Comparison of ENCODE assay signal across 1 cellular context in the genomic region with DNA sequence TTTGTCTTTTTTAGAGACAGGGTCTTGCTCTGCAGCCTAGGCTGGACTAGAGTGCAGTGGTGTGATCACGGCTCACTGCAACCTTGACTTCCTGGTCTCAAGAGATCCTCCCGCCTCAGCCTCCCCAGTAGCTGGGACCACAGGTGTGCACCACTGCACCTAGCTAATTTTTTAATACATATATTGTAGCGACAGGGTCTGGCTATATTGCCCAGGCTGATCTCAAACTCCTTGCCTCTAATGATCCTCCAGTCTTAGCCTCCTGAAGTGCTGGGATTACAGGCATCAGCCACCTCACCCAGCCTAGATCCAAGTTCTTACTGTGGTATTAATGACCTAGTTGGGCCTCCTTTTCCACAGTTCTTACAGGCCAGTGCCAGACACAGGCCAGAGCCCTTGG.
TF ChIP-seq lines count a peak whose summit lies in the region.

No MANE protein-coding gene starts in this region.

TF ChIP-seq in H1, 55 proteins besides CTCF, POLR2A, EP300 and RAD21:
- TF ChIP-seq FOSL1 (IDR thresholded peaks at IDR 0.05; ENCODE audit: insufficient read depth, low read depth, low read length): no peak
- no peak for TF ChIP-seq KDM1A (IDR thresholded peaks at IDR 0.05; ENCODE audit: borderline replicate concordance, low read length)
- TF ChIP-seq, protein P1, sequence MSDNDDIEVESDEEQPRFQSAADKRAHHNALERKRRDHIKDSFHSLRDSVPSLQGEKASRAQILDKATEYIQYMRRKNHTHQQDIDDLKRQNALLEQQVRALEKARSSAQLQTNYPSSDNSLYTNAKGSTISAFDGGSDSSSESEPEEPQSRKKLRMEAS (IDR thresholded peaks at IDR 0.05): no peak
- TF ChIP-seq TAF7 (optimal IDR thresholded peaks at IDR 0.05; ENCODE audit: borderline replicate concordance, low read depth, low read length): no peak
- TF ChIP-seq CBX5 (IDR thresholded peaks at IDR 0.05; ENCODE audit: low read depth, low read length): no peak
- TF ChIP-seq, protein P2, sequence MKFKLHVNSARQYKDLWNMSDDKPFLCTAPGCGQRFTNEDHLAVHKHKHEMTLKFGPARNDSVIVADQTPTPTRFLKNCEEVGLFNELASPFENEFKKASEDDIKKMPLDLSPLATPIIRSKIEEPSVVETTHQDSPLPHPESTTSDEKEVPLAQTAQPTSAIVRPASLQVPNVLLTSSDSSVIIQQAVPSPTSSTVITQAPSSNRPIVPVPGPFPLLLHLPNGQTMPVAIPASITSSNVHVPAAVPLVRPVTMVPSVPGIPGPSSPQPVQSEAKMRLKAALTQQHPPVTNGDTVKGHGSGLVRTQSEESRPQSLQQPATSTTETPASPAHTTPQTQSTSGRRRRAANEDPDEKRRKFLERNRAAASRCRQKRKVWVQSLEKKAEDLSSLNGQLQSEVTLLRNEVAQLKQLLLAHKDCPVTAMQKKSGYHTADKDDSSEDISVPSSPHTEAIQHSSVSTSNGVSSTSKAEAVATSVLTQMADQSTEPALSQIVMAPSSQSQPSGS (IDR thresholded peaks at IDR 0.05; ENCODE audit: low read length): no peak
- TF ChIP-seq, protein P3, sequence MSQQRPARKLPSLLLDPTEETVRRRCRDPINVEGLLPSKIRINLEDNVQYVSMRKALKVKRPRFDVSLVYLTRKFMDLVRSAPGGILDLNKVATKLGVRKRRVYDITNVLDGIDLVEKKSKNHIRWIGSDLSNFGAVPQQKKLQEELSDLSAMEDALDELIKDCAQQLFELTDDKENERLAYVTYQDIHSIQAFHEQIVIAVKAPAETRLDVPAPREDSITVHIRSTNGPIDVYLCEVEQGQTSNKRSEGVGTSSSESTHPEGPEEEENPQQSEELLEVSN (IDR thresholded peaks at IDR 0.05): no peak
- no peak for TF ChIP-seq PHF8 (conservative IDR thresholded peaks at IDR 0.05; ENCODE audit: low read depth, low read length)
- TF ChIP-seq SP2 (IDR thresholded peaks at IDR 0.05; ENCODE audit: low read length): no peak
- TF ChIP-seq, protein P4, sequence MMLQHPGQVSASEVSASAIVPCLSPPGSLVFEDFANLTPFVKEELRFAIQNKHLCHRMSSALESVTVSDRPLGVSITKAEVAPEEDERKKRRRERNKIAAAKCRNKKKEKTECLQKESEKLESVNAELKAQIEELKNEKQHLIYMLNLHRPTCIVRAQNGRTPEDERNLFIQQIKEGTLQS (IDR thresholded peaks at IDR 0.05; ENCODE audit: insufficient read depth, low read depth, low read length): no peak
- no peak for TF ChIP-seq CHD2 (IDR thresholded peaks at IDR 0.05; ENCODE audit: low read length)
- TF ChIP-seq EGR1 (IDR thresholded peaks at IDR 0.05; ENCODE audit: borderline replicate concordance, low read depth, low read length): no peak
- no peak for TF ChIP-seq SRF (IDR thresholded peaks at IDR 0.05; ENCODE audit: low read depth, low read length)
- no peak for TF ChIP-seq SIX5 (IDR thresholded peaks at IDR 0.05; ENCODE audit: low read depth, low read length)
- no peak for TF ChIP-seq TEAD4 (IDR thresholded peaks at IDR 0.05; ENCODE audit: low read depth, low read length)
